In genomic region chr6:83853968-83854501, GRCh38 we compare ENCODE assay signal across 8 cellular contexts. TPM values are rescaled to one million over a fixed set of nuclear protein-coding genes. Genes with fewer than 3 reads are reported as not detected.
A peak's percentile ranks its signal among the peaks of the same experiment; 100 is the strongest.
DNase-seq lines count a peak whose midpoint lies in the region; ATAC-seq and TF ChIP-seq lines count a peak whose summit lies in the region.

No MANE protein-coding gene starts in this region.

- H3K4me1 ChIP-seq in breast epithelium (peaks cover 0 to 4% of the 10 kb centered on the region in 2 donors), thyroid gland (peaks cover 16% of the 10 kb centered on the region in 2 donors)

- peak overlapping the region; percentile 39 to 69 (median 49) for H3K4me3 ChIP-seq in breast epithelium
- peak overlapping the region; percentile 74 for H3K4me3 ChIP-seq in iPS-18c (ENCODE audit: insufficient read depth, low read depth, low read length)
- H3K4me3 ChIP-seq in thyroid gland (replicated peaks in 1 of 3) = peak overlapping the region in 2 of 3 donors; percentile 26 to 30

- TF ChIP-seq CTCF in breast epithelium (IDR thresholded peaks at IDR 0.05) (no peak), MCF 10A (IDR thresholded peaks at IDR 0.05; ENCODE audit: unreplicated experiment) (no peak), thyroid gland (IDR thresholded peaks at IDR 0.05) (no peak)

- H3K4me1 Mint-ChIP-seq in MCF 10A (ENCODE audit: insufficient read depth, unreplicated experiment) (no peaks in the 10 kb centered on the region), T-cell (peaks cover 15 to 25% (median 22%) of the 10 kb centered on the region in 3 donors)

- H3K27ac Mint-ChIP-seq in MCF 10A (ENCODE audit: low read depth, unreplicated experiment) (no peak overlapping the region), T-cell (no peak overlapping the region)

- H3K27ac ChIP-seq in breast epithelium (no peak overlapping the region), thyroid gland (no peak overlapping the region)

- H3K36me3 Mint-ChIP-seq in MCF 10A (ENCODE audit: insufficient read depth, unreplicated experiment) = no peaks in the 10 kb centered on the region
- H3K36me3 Mint-ChIP-seq in T-cell = no peaks in the 10 kb centered on the region

- ATAC-seq in T-cell (replicated peaks in 1 of 4) (no peak), HG03039 (IDR thresholded peaks at IDR 0.05; ENCODE audit: unreplicated experiment) (no peak)

- H3K27me3 ChIP-seq in breast epithelium (peaks cover 0 to 42% of the 10 kb centered on the region in 2 donors), thyroid gland (peaks cover 15% of the 10 kb centered on the region)

- POLR2A ChIA-PET in MCF 10A (lab: Yijun Ruan, JAX) = no interaction called here
- POLR2A ChIA-PET in T-cell (lab: Charles Lee) = no interaction called here

- DNase-seq in breast epithelium (ENCODE audit: low spot score in 2 of 2) (no peak), MCF 10A (ENCODE audit: unreplicated experiment) (no peak), T-cell (peak in 1 of 34 experiments; percentile 4), thyroid gland (peak in 1 of 2 donors; percentile 5), middle frontal gyrus (ENCODE audit: extremely low spot score, low spot score) (no peak)
- no peak for DNase-seq in activated CD8-positive, alpha-beta memory T cell treated with anti-CD3 and anti-CD28 coated beads for 24 hours

- H3K36me3 ChIP-seq in breast epithelium (no peaks in the 10 kb centered on the region), thyroid gland (no peaks in the 10 kb centered on the region)

- H3K9me3 Mint-ChIP-seq in MCF 10A (ENCODE audit: unreplicated experiment) (peaks cover 4% of the 10 kb centered on the region), T-cell (no peaks in the 10 kb centered on the region)

- 8 to 13% methylated on average over 14 to 20 of the region's 20 CpGs for WGBS in thyroid gland, 2 donors

- H3K9me3 ChIP-seq in breast epithelium (no peaks in the 10 kb centered on the region), iPS-18c (ENCODE audit: control insufficient read depth, insufficient read depth, low read length) (no peaks in the 10 kb centered on the region), thyroid gland (no peaks in the 10 kb centered on the region)

- TF ChIP-seq POLR2A in breast epithelium (IDR thresholded peaks at IDR 0.05) (no peak), thyroid gland (IDR thresholded peaks at IDR 0.05) (no peak)

- H3K27me3 Mint-ChIP-seq in MCF 10A (ENCODE audit: insufficient read depth, unreplicated experiment) (peaks cover 56% of the 10 kb centered on the region), T-cell (peaks cover 44 to 52% of the 10 kb centered on the region in 2 donors)

- intact Hi-C loops in breast epithelium (cut with DNase I; ENCODE audit: low total_unique reads) = no loop called here
- intact Hi-C loops in MCF 10A (cut with micrococcal nuclease) = no loop called here
- intact Hi-C loops in thyroid gland (cut with DNase I) = no loop called here

- H3K4me3 Mint-ChIP-seq in MCF 10A (ENCODE audit: unreplicated experiment) (no peak overlapping the region), T-cell (peak overlapping the region; percentile 17 to 67 (median 53))

- CTCF ChIA-PET in MCF 10A (lab: Yijun Ruan, JAX) = no interaction called here
- CTCF ChIA-PET in T-cell (lab: Charles Lee) = no interaction called here

- BruUV-seq in MCF 10A (replicated peaks; lab: Mats Ljungman, UMichigan) = no TSS peak

RNA-seq across cellular contexts. Expression of gene RIPPLY2, which starts 0.9 kb away (rescaled TPM):
- total RNA-seq in breast epithelium (not detected), MCF 10A (2022) (not detected in 2 replicates), T-cell (not detected), thyroid gland (not detected)

RNA-seq across cellular contexts. Expression of gene CYB5R4, which starts 5.5 kb away (rescaled TPM):
- total RNA-seq in breast epithelium = 10 to 100 TPM in 1 of 3 donors, 1 to 10 TPM in 2; 7.2 to 11.1 (median 7.8) TPM
- 18.9 and 22.2 TPM in 2 replicates for total RNA-seq in MCF 10A (2022)
- total RNA-seq in T-cell = 10 to 100 TPM; 18.6 to 22.3 (median 20.2) TPM
- 10 to 100 TPM in 2 of 4 donors, 1 to 10 TPM in 2; 6.4 to 12.5 (median 9.0) TPM for total RNA-seq in thyroid gland
